15 cellular contexts compared by ENCODE assay signal in genomic region chr1:94002046-94002787, GRCh38.
DNase-seq lines count a peak whose midpoint lies in the region; ATAC-seq and TF ChIP-seq lines count a peak whose summit lies in the region.
"Had no signal": no experiment of that assay in that cellular context is flagged by ENCODE, and none has a peak within 500 bp of the region (broad histone marks: within the 10 kb centered on the region; RNA-seq: fewer than 3 reads in every experiment).

No MANE protein-coding gene starts in this region.

- H4K91ac ChIP-seq in trophoblast cell (ENCODE audit: low read depth, low read length), result peak overlapping the region; percentile 33

- H3K4me3 ChIP-seq in right atrium auricular region, result no peak overlapping the region
- no peak overlapping the region for H3K4me3 ChIP-seq in heart right ventricle
- H3K4me3 ChIP-seq in trophoblast cell (ENCODE audit: low read depth, low read length), result no peak overlapping the region
- H3K4me3 ChIP-seq in sigmoid colon, result no peak overlapping the region
- H3K4me3 ChIP-seq: BLaER1, GM12878 had no signal

- H3K79me2 ChIP-seq in trophoblast cell (ENCODE audit: control insufficient read depth, insufficient read depth, low read length, poor library complexity), result no peaks in the 10 kb centered on the region

- no peak overlapping the region for H4K12ac ChIP-seq in trophoblast cell (ENCODE audit: low read depth, low read length)

- H3K4ac ChIP-seq in trophoblast cell (ENCODE audit: low read depth, low read length), result no peak overlapping the region

- no peaks in the 10 kb centered on the region for H3K9me3 ChIP-seq in right atrium auricular region
- H3K9me3 ChIP-seq in heart right ventricle, result no peaks in the 10 kb centered on the region
- peaks cover 3% of the 10 kb centered on the region for H3K9me3 ChIP-seq in trophoblast cell (ENCODE audit: insufficient read depth, low read depth, low read length)
- no peaks in the 10 kb centered on the region for H3K9me3 ChIP-seq in sigmoid colon
- H3K9me3 ChIP-seq: BLaER1, Caco-2 had no signal

- no peak overlapping the region for H3K4me3 Mint-ChIP-seq in WTC11
- H3K4me3 Mint-ChIP-seq: CD8-positive, alpha-beta memory T cell had no signal

- TF ChIP-seq EP300 in sigmoid colon (IDR thresholded peaks at IDR 0.05), result no peak

- H3K4me1 ChIP-seq in right atrium auricular region (no peaks in the 10 kb centered on the region), heart right ventricle (no peaks in the 10 kb centered on the region), trophoblast cell (ENCODE audit: control insufficient read depth in 1 of 2, insufficient read depth in 2 of 2, low read length in 2 of 2) (peaks cover 2 to 3% of the 10 kb centered on the region in 2 experiments), sigmoid colon (no peaks in the 10 kb centered on the region)
- H3K4me1 ChIP-seq: BLaER1, Caco-2 had no signal

- TF ChIP-seq CTCF in right atrium auricular region (IDR thresholded peaks at IDR 0.05) (no peak), heart right ventricle (IDR thresholded peaks at IDR 0.05) (no peak), WTC11 (IDR thresholded peaks at IDR 0.05) (no peak), sigmoid colon (IDR thresholded peaks at IDR 0.05) (no peak)

- H2BK12ac ChIP-seq in trophoblast cell (ENCODE audit: low read length), result no peak overlapping the region

- no peak overlapping the region for H3K27ac ChIP-seq in right atrium auricular region
- peak overlapping the region in 1 of 10 donors; percentile 31 for H3K27ac ChIP-seq in heart right ventricle
- no peak overlapping the region for H3K27ac ChIP-seq in trophoblast cell (ENCODE audit: low read depth, low read length)
- no peak overlapping the region for H3K27ac ChIP-seq in sigmoid colon
- H3K27ac ChIP-seq: BLaER1 had no signal

- no peak overlapping the region for H3K14ac ChIP-seq in trophoblast cell (ENCODE audit: low read length)

- H3K79me1 ChIP-seq in trophoblast cell (ENCODE audit: low read length), result no peaks in the 10 kb centered on the region

- H3K36me3 Mint-ChIP-seq in WTC11, result no peaks in the 10 kb centered on the region
- H3K36me3 Mint-ChIP-seq: CD8-positive, alpha-beta memory T cell had no signal

- H3K4me1 Mint-ChIP-seq in WTC11, result peaks cover 2% of the 10 kb centered on the region; the same call in 1 of the 2 replicates
- H3K4me1 Mint-ChIP-seq: CD8-positive, alpha-beta memory T cell had no signal

- H3K4me2 ChIP-seq in trophoblast cell (ENCODE audit: low read length), result no peak overlapping the region
- H3K4me2 ChIP-seq: BLaER1 had no signal

- no peak overlapping the region for H2AFZ ChIP-seq in trophoblast cell (ENCODE audit: insufficient read depth, low read length, poor library complexity)

- H2BK5ac ChIP-seq in trophoblast cell (ENCODE audit: low read depth, low read length, poor library complexity), result no peak overlapping the region

- H4K8ac ChIP-seq in trophoblast cell (ENCODE audit: low read depth, low read length), result no peak overlapping the region

- H3K36me3 ChIP-seq in right atrium auricular region, result no peaks in the 10 kb centered on the region
- no peaks in the 10 kb centered on the region for H3K36me3 ChIP-seq in heart right ventricle
- H3K36me3 ChIP-seq in trophoblast cell (ENCODE audit: control insufficient read depth in 1 of 2, insufficient read depth in 2 of 2, low read length in 2 of 2), result peaks cover 2 to 4% of the 10 kb centered on the region in 2 experiments
- no peaks in the 10 kb centered on the region for H3K36me3 ChIP-seq in sigmoid colon
- H3K36me3 ChIP-seq: BLaER1 had no signal

- POLR2A ChIA-PET in WTC11 (lab: Charles Lee), result no interaction called here

- no peak for ATAC-seq in heart right ventricle
- peak; percentile 24 for ATAC-seq in WTC11
- ATAC-seq in activated CD4-positive, CD25-positive, alpha-beta regulatory T cell treated with anti-CD3 and anti-CD28 coated beads, Interleukin-2, amount 50 U/mL, for 24 hours, result no peak
- ATAC-seq: GM12878, HCT116 had no signal

- CTCF ChIA-PET in WTC11 (lab: Charles Lee), result interaction anchor here (1.1 to 1.3 kb wide), 2 partner anchors 22 to 37 kb away, joined by 3 read pairs; no protein-coding TSS in a partner anchor

- intact Hi-C loops in heart right ventricle (cut with DNase I) (no loop called here), sigmoid colon (cut with DNase I) (no loop called here)

- H3K18ac ChIP-seq in trophoblast cell (ENCODE audit: low read length), result no peak overlapping the region

- no peak overlapping the region for H3K23ac ChIP-seq in trophoblast cell (ENCODE audit: low read length)

- no peak for TF ChIP-seq POLR2A in sigmoid colon (IDR thresholded peaks at IDR 0.05)

- H3K27me3 Mint-ChIP-seq in WTC11 (ENCODE audit: low read depth), result no peaks in the 10 kb centered on the region

- H3K27ac Mint-ChIP-seq in WTC11, result no peak overlapping the region
- H3K27ac Mint-ChIP-seq: CD8-positive, alpha-beta memory T cell had no signal

- H3K9ac ChIP-seq in trophoblast cell (ENCODE audit: low read length), result no peak overlapping the region
- H3K9ac ChIP-seq: BLaER1 had no signal

- peak; percentile 36 for DNase-seq in right atrium auricular region (ENCODE audit: low spot score)
- DNase-seq in heart right ventricle, result no peak
- no peak for DNase-seq in WTC11 (ENCODE audit: low spot score)
- no peak for DNase-seq in trophoblast cell
- DNase-seq in sigmoid colon, result no peak
- DNase-seq in stimulated activated CD4-positive, alpha-beta T cell treated with anti-CD3 and anti-CD28 coated beads, Interleukin-2, amount 100 ng/mL, for 24 hours, result no peak
- DNase-seq: 8988T; AML-193; Caco-2; CD8-positive, alpha-beta memory T cell; DMS79 had no signal

- 89 to 91% methylated on average over 14 of the region's 14 CpGs for WGBS in heart right ventricle, 2 donors
- WGBS in trophoblast cell (ENCODE audit: extremely low coverage, insufficient coverage, insufficient read length), result no CpG with 5 or more reads among the region's 14 CpGs
- 79 to 89% methylated on average over 14 of the region's 14 CpGs for WGBS in sigmoid colon, 2 donors

- no peaks in the 10 kb centered on the region for H3K27me3 ChIP-seq in right atrium auricular region
- peaks cover 0 to 3% (median 0%) of the 10 kb centered on the region in 7 donors for H3K27me3 ChIP-seq in heart right ventricle
- no peaks in the 10 kb centered on the region for H3K27me3 ChIP-seq in trophoblast cell (ENCODE audit: insufficient read depth, low read length)
- H3K27me3 ChIP-seq in sigmoid colon, result no peaks in the 10 kb centered on the region
- H3K27me3 ChIP-seq: BLaER1 had no signal

- no peaks in the 10 kb centered on the region for H3K9me3 Mint-ChIP-seq in WTC11
- H3K9me3 Mint-ChIP-seq: CD8-positive, alpha-beta memory T cell had no signal

- no peak overlapping the region for H2AK5ac ChIP-seq in trophoblast cell (ENCODE audit: low read length)

- peak overlapping the region; percentile 54 for H2BK120ac ChIP-seq in trophoblast cell (ENCODE audit: insufficient read depth, low read length, poor library complexity)

TF ChIP-seq in WTC11, 78 proteins besides CTCF, POLR2A, EP300 and RAD21:
- TF ChIP-seq TEAD4 (CRISPR knock-in tag; IDR thresholded peaks at IDR 0.05), result no peak
- TF ChIP-seq ZNF671 (CRISPR knock-in tag; IDR thresholded peaks at IDR 0.05), result no peak
- TF ChIP-seq ZNF232 (CRISPR knock-in tag; IDR thresholded peaks at IDR 0.05), result no peak
- no peak for TF ChIP-seq E2F1 (CRISPR knock-in tag; IDR thresholded peaks at IDR 0.05)
- TF ChIP-seq JAZF1 (CRISPR knock-in tag; IDR thresholded peaks at IDR 0.05), result no peak
- TF ChIP-seq JUN (CRISPR knock-in tag; IDR thresholded peaks at IDR 0.05), result no peak
- no peak for TF ChIP-seq ESRRA (CRISPR knock-in tag; IDR thresholded peaks at IDR 0.05; ENCODE audit: borderline replicate concordance)
- no peak for TF ChIP-seq CDX4 (CRISPR knock-in tag; IDR thresholded peaks at IDR 0.05; ENCODE audit: borderline replicate concordance)
- no peak for TF ChIP-seq ZNF281 (CRISPR knock-in tag; IDR thresholded peaks at IDR 0.05)
